Comparison of ENCODE assay signal across 16 cellular contexts in genomic region chr1:209023790-209024189, GRCh38.
"Had no signal": no experiment of that assay in that cellular context is flagged by ENCODE, and none has a peak within 500 bp of the region (broad histone marks: within the 10 kb centered on the region; RNA-seq: fewer than 3 reads in every experiment).

No MANE protein-coding gene starts in this region.

- H3K9me3 ChIP-seq: lower lobe of right lung, ovary, right atrium auricular region, thyroid gland had no signal

- ATAC-seq: foreskin keratinocyte; lower lobe of right lung; natural killer cell treated with Interleukin-12 subunit alpha and Interleukin-12 subunit beta and Interleukin-15 and Interleukin-18, amount 100 ng/mL, for 72 hours had no signal

- H3K36me3 ChIP-seq: left ventricle myocardium inferior, lower lobe of right lung, neural progenitor cell, ovary, right atrium auricular region, sigmoid colon, suprapubic skin, thyroid gland had no signal

- H3K27ac ChIP-seq: foreskin keratinocyte, left ventricle myocardium inferior, lower lobe of right lung, neural progenitor cell, ovary, right atrium auricular region, sigmoid colon, skin epidermis, suprapubic skin, thyroid gland had no signal

- H3K9ac ChIP-seq: neural progenitor cell had no signal

- DNase-seq: dermis blood vessel endothelial cell; foreskin keratinocyte; immature natural killer cell; left ventricle myocardium inferior; lower lobe of right lung; nucleus accumbens; ovary; sigmoid colon; stimulated activated CD4-positive, alpha-beta T cell treated with anti-CD3 and anti-CD28 coated beads, Interleukin-12 subunit alpha, Interleukin-12 subunit beta, amount 100 ng/mL, for 4 hours; stimulated activated naive CD4-positive, alpha-beta T cell treated with Interleukin-2 at 50 U/mL for 16 hours; thyroid gland had no signal

- H3K4me3 ChIP-seq: left ventricle myocardium inferior, lower lobe of right lung, neural progenitor cell, ovary, right atrium auricular region, sigmoid colon, skin epidermis, suprapubic skin, thyroid gland had no signal

- H3K27me3 ChIP-seq: foreskin keratinocyte, neural progenitor cell, ovary, right atrium auricular region, sigmoid colon, suprapubic skin, thyroid gland had no signal

- H3K4me1 ChIP-seq: foreskin keratinocyte, left ventricle myocardium inferior, lower lobe of right lung, neural progenitor cell, right atrium auricular region, sigmoid colon, suprapubic skin, thyroid gland had no signal
